Comparison of ENCODE assay signal across 1 cellular context in genomic region chr2:55280851-55281546, GRCh38.
TF ChIP-seq lines count a peak whose summit lies in the region.
"Not testable (repeated sequence)": the region's sequence is repeated elsewhere in the genome, so short reads cannot be mapped to it uniquely, and the experiment has no call there.

No MANE protein-coding gene starts in this region.

TF ChIP-seq in A549, 52 proteins besides CTCF, POLR2A, EP300 and RAD21:
- not testable (repeated sequence) for TF ChIP-seq FOSL2 (IDR thresholded peaks at IDR 0.05)
- TF ChIP-seq FOSL2 (CRISPR knock-in tag; IDR thresholded peaks at IDR 0.05), result peak; percentile 69; the same call in 1 of the 2 replicates
